ENCODE assay signal across 8 cellular contexts in genomic region chr11:122656073-122656630, GRCh38. TPM values are rescaled to one million over a fixed set of nuclear protein-coding genes. Genes with fewer than 3 reads are reported as not detected.
DNase-seq lines count a peak whose midpoint lies in the region; ATAC-seq and TF ChIP-seq lines count a peak whose summit lies in the region.

No MANE protein-coding gene starts in this region.

- H3K36me3 ChIP-seq in left lung = no peaks in the 10 kb centered on the region

- no peaks in the 10 kb centered on the region for H3K9me3 Mint-ChIP-seq in central memory CD8-positive, alpha-beta T cell

- peak overlapping the region; percentile 88 for H3K27ac Mint-ChIP-seq in central memory CD8-positive, alpha-beta T cell (ENCODE audit: low read depth)

- H3K27me3 ChIP-seq in left lung = peaks cover 0 to 6% of the 10 kb centered on the region in 2 donors

- peak overlapping the region; percentile 91 to 93 for H3K27ac ChIP-seq in left lung

- intact Hi-C loops in left lung (cut with DNase I) = loop anchor here in 1 of 2 donors (10.0 kb wide), 1 partner anchor 99 kb away; no protein-coding TSS in a partner anchor

- H3K4me1 ChIP-seq in left lung = peaks cover 3 to 64% of the 10 kb centered on the region in 2 donors

- TF ChIP-seq CTCF in left lung (IDR thresholded peaks at IDR 0.05) = no peak

- H3K27me3 Mint-ChIP-seq in central memory CD8-positive, alpha-beta T cell = no peaks in the 10 kb centered on the region

- H3K4me3 Mint-ChIP-seq in central memory CD8-positive, alpha-beta T cell = peak overlapping the region; percentile 90

- ATAC-seq in GM21737 (IDR thresholded peaks at IDR 0.05; ENCODE audit: unreplicated experiment) (peak; percentile 43), left lung (peak; percentile 82)
- ATAC-seq in central memory CD8-positive, alpha-beta T cell (replicated peaks; ENCODE audit: extremely low read depth, poor library complexity, severe bottlenecking) = peak; percentile 64

- H3K4me3 ChIP-seq in left lung = peak overlapping the region; percentile 87 to 95

- H3K9me3 ChIP-seq in left lung = no peaks in the 10 kb centered on the region

- peaks cover 45% of the 10 kb centered on the region for H3K4me1 Mint-ChIP-seq in central memory CD8-positive, alpha-beta T cell

- H3K36me3 Mint-ChIP-seq in central memory CD8-positive, alpha-beta T cell (ENCODE audit: insufficient read depth) = peaks cover 5% of the 10 kb centered on the region

- DNase-seq in ELR (ENCODE audit: low read depth) (peak; percentile 80), KG1 (lab: John Stamatoyannopoulos, UW) (peak; percentile 85), left lung (peak; percentile 52 to 91), NCI-H2029 treated with DMSO at 0.1 percent for 48 hours (lab: John Stamatoyannopoulos, UW) (no peak)
- DNase-seq in activated CD4-positive, CD25-positive, alpha-beta regulatory T cell treated with anti-CD3 and anti-CD28 coated beads, Interleukin-2, amount 50 U/mL, for 72 hours = peak; percentile 58
- DNase-seq in central memory CD8-positive, alpha-beta T cell (ENCODE audit: low spot score in 2 of 2) = peak; percentile 17 to 23
- peak; percentile 57 for DNase-seq in stimulated activated CD4-positive, alpha-beta T cell treated with anti-CD3 and anti-CD28 coated beads, Interleukin-4, amount 100 ng/mL, for 1 hour

RNA-seq across cellular contexts. Expression of gene UBASH3B, which starts 0.6 kb away (rescaled TPM):
- total RNA-seq in left lung = 10 to 100 TPM; 19.3 to 38.6 TPM
